ENCODE assay signal across 8 cellular contexts in the genomic region with DNA sequence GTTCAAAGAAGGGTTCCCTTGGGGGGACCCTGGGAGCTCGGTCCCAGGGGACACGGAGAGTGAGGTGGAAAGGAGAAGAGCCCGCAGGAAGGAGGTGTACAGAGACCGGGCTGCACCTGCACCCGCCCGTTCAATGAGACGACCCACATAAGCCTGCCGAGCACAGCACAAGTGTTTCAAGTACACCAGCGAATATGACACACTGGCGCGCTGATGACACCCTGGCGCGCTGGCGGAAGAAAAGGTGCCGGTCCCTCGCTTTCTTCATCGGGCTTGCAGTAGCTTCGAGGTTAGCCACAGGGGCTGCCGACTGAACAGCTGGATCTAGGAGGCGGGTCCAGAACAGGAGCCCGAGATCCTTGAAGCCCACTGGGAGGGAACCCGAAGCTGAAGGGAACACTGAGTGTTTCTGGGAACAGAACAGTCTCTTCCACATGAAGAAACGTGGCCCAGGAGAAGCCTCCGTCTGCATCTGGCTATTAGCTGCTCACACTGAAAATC. TPM values are rescaled to one million over a fixed set of nuclear protein-coding genes. Genes with fewer than 3 reads are reported as not detected.
DNase-seq lines count a peak whose midpoint lies in the region; ATAC-seq and TF ChIP-seq lines count a peak whose summit lies in the region.

No MANE protein-coding gene starts in this region.

- H3K36me3 ChIP-seq in BLaER1 treated with 17β-estradiol and CSF1 and Interleukin-3, amounts not matched to agents 10 nM and 100 nM, result peaks cover 34 to 45% (median 40%) of the 10 kb centered on the region in 11 experiments
- no peaks in the 10 kb centered on the region for H3K36me3 ChIP-seq in Loucy (ENCODE audit: insufficient read depth, low read length)

- no peak overlapping the region for H2AFZ ChIP-seq in Loucy (ENCODE audit: low read length)

- H3K36me3 Mint-ChIP-seq in central memory CD8-positive, alpha-beta T cell (ENCODE audit: insufficient read depth), result peaks cover 14% of the 10 kb centered on the region
- no peaks in the 10 kb centered on the region for H3K36me3 Mint-ChIP-seq in natural killer cell treated with Interleukin-12 subunit alpha and Interleukin-12 subunit beta and Interleukin-15 and Interleukin-18, amount 100 ng/mL, for 72 hours

- no peak for ATAC-seq in central memory CD8-positive, alpha-beta T cell (replicated peaks; ENCODE audit: extremely low read depth, poor library complexity, severe bottlenecking)
- no peak for ATAC-seq in natural killer cell treated with Interleukin-12 subunit alpha and Interleukin-12 subunit beta and Interleukin-15 and Interleukin-18, amount 100 ng/mL, for 72 hours

- H3K9ac ChIP-seq in BLaER1 treated with 17β-estradiol and CSF1 and Interleukin-3, amounts not matched to agents 10 nM and 100 nM, result peak overlapping the region; percentile 70 to 91 (median 87)
- H3K9ac ChIP-seq in Loucy (ENCODE audit: low read depth, low read length, poor library complexity, severe bottlenecking), result peak overlapping the region; percentile 65

- H3K79me2 ChIP-seq in Loucy (ENCODE audit: insufficient read depth, low read length), result peaks cover 28% of the 10 kb centered on the region

- H3K9me3 ChIP-seq in BLaER1 treated with 17β-estradiol and CSF1 and Interleukin-3, amounts not matched to agents 10 nM and 100 nM (replicated peaks in 1 of 11), result no peaks in the 10 kb centered on the region
- H3K9me3 ChIP-seq in Loucy (ENCODE audit: insufficient read depth, low read depth, low read length), result no peaks in the 10 kb centered on the region

- no peak for DNase-seq in central memory CD8-positive, alpha-beta T cell (ENCODE audit: low spot score in 2 of 2)
- DNase-seq in natural killer cell treated with Interleukin-12 subunit alpha and Interleukin-12 subunit beta and Interleukin-15 and Interleukin-18, amount 100 ng/mL, for 72 hours (ENCODE audit: low spot score), result no peak
- DNase-seq in mesenteric fat pad (ENCODE audit: low spot score), result no peak
- no peak for DNase-seq in GM10266 (ENCODE audit: extremely low spot score)
- no peak for DNase-seq in cerebellar nuclear complex (lab: John Stamatoyannopoulos, UW)
- no peak for DNase-seq in NCI-H1048 (lab: John Stamatoyannopoulos, UW)

- peak overlapping the region; percentile 89 to 99 (median 98) for H3K4me2 ChIP-seq in BLaER1 treated with 17β-estradiol and CSF1 and Interleukin-3, amounts not matched to agents 10 nM and 100 nM
- H3K4me2 ChIP-seq in Loucy (ENCODE audit: low read depth, low read length, poor library complexity, severe bottlenecking), result peak overlapping the region; percentile 81

- H3K4me3 ChIP-seq in BLaER1 treated with 17β-estradiol and CSF1 and Interleukin-3, amounts not matched to agents 10 nM and 100 nM, result peak overlapping the region; percentile 67 to 87 (median 82)
- peak overlapping the region; percentile 81 for H3K4me3 ChIP-seq in Loucy (ENCODE audit: low read length, poor library complexity, severe bottlenecking)

- peaks cover 17% of the 10 kb centered on the region for H3K4me1 Mint-ChIP-seq in central memory CD8-positive, alpha-beta T cell
- H3K4me1 Mint-ChIP-seq in natural killer cell treated with Interleukin-12 subunit alpha and Interleukin-12 subunit beta and Interleukin-15 and Interleukin-18, amount 100 ng/mL, for 72 hours (ENCODE audit: low read depth in 2 of 2), result peaks cover 8 to 21% of the 10 kb centered on the region in 2 donors

- H3K9me2 ChIP-seq in Loucy (replicated peaks; ENCODE audit: low read depth, low read length), result no peaks in the 10 kb centered on the region

- peaks cover 29 to 39% (median 35%) of the 10 kb centered on the region in 10 experiments for H3K4me1 ChIP-seq in BLaER1 treated with 17β-estradiol and CSF1 and Interleukin-3, amounts not matched to agents 10 nM and 100 nM
- peaks cover 11% of the 10 kb centered on the region for H3K4me1 ChIP-seq in Loucy (ENCODE audit: insufficient read depth, low read length, poor library complexity, severe bottlenecking)

- no peaks in the 10 kb centered on the region for H3K27me3 Mint-ChIP-seq in central memory CD8-positive, alpha-beta T cell
- no peaks in the 10 kb centered on the region for H3K27me3 Mint-ChIP-seq in natural killer cell treated with Interleukin-12 subunit alpha and Interleukin-12 subunit beta and Interleukin-15 and Interleukin-18, amount 100 ng/mL, for 72 hours

- H4K20me1 ChIP-seq in BLaER1 treated with 17β-estradiol and CSF1 and Interleukin-3, amounts not matched to agents 10 nM and 100 nM, result peaks cover 30 to 59% (median 48%) of the 10 kb centered on the region in 11 experiments; a peak in 20 of 22 replicates
- no peaks in the 10 kb centered on the region for H4K20me1 ChIP-seq in Loucy (ENCODE audit: insufficient read depth, low read length, poor library complexity, severe bottlenecking)

- no peaks in the 10 kb centered on the region for H3K27me3 ChIP-seq in BLaER1 treated with 17β-estradiol and CSF1 and Interleukin-3, amounts not matched to agents 10 nM and 100 nM
- H3K27me3 ChIP-seq in Loucy (ENCODE audit: insufficient read depth, low read length, poor library complexity, severe bottlenecking), result no peaks in the 10 kb centered on the region

- peak overlapping the region; percentile 82 for H3K4me3 Mint-ChIP-seq in central memory CD8-positive, alpha-beta T cell
- peak overlapping the region; percentile 81 for H3K4me3 Mint-ChIP-seq in natural killer cell treated with Interleukin-12 subunit alpha and Interleukin-12 subunit beta and Interleukin-15 and Interleukin-18, amount 100 ng/mL, for 72 hours

- peak overlapping the region; percentile 56 for H3K27ac Mint-ChIP-seq in central memory CD8-positive, alpha-beta T cell (ENCODE audit: low read depth)
- H3K27ac Mint-ChIP-seq in natural killer cell treated with Interleukin-12 subunit alpha and Interleukin-12 subunit beta and Interleukin-15 and Interleukin-18, amount 100 ng/mL, for 72 hours, result peak overlapping the region; percentile 72 to 77

- H3F3A ChIP-seq in Loucy (ENCODE audit: low read depth), result no peaks in the 10 kb centered on the region

- H3K27ac ChIP-seq in BLaER1 treated with 17β-estradiol and CSF1 and Interleukin-3, amounts not matched to agents 10 nM and 100 nM, result peak overlapping the region in 9 of 11 experiments; percentile 19 to 88 (median 76); a peak in 14 of 22 replicates

- TF ChIP-seq CTCF in Loucy (conservative IDR thresholded peaks at IDR 0.05; ENCODE audit: low read length) (no peak), GM10266 (IDR thresholded peaks at IDR 0.05; ENCODE audit: control insufficient read depth, insufficient read depth, low read depth, missing control alignments) (no peak)

- H3K9me3 Mint-ChIP-seq in central memory CD8-positive, alpha-beta T cell, result no peaks in the 10 kb centered on the region
- no peaks in the 10 kb centered on the region for H3K9me3 Mint-ChIP-seq in natural killer cell treated with Interleukin-12 subunit alpha and Interleukin-12 subunit beta and Interleukin-15 and Interleukin-18, amount 100 ng/mL, for 72 hours

RNA-seq across cellular contexts. Expression of a gene that starts 1.4 kb away (rescaled TPM):
- total RNA-seq in natural killer cell treated with Interleukin-12 subunit alpha and Interleukin-12 subunit beta and Interleukin-15 and Interleukin-18, amount 100 ng/mL, for 72 hours, result 100 to 1,000 TPM; 114 to 151 TPM
- total RNA-seq in mesenteric fat pad, result 128 TPM

RNA-seq across cellular contexts. Expression of a gene that starts 47.7 kb away (rescaled TPM):
- total RNA-seq in natural killer cell treated with Interleukin-12 subunit alpha and Interleukin-12 subunit beta and Interleukin-15 and Interleukin-18, amount 100 ng/mL, for 72 hours, result 10 to 100 TPM; 15.9 to 25.2 TPM
- total RNA-seq in mesenteric fat pad, result 17.3 TPM
